Comparison of ENCODE assay signal across 8 cellular contexts in genomic region chr1:2391385-2392070, GRCh38. TPM values are rescaled to one million over a fixed set of nuclear protein-coding genes. Genes with fewer than 3 reads are reported as not detected.
A peak's percentile ranks its signal among the peaks of the same experiment; 100 is the strongest.
DNase-seq lines count a peak whose midpoint lies in the region; ATAC-seq and TF ChIP-seq lines count a peak whose summit lies in the region.

TSS of gene MORN1 (minus strand) at chr1:2391554. CDS start at chr1:2391533, 21 bp downstream.
TSS of gene RER1 (plus strand) at chr1:2391841. CDS start at chr1:2395791, 3,950 bp downstream.

- H3K36me3 Mint-ChIP-seq in IgD-negative memory B cell, result no peaks in the 10 kb centered on the region

- peak within 1 kb of the TSS; percentile 88 to 98 (median 94) for H3K4me3 Mint-ChIP-seq in IgD-negative memory B cell

- H3K4me1 Mint-ChIP-seq in IgD-negative memory B cell, result peaks cover 13 to 24% (median 24%) of the 10 kb centered on the region in 3 donors

- H3K27me3 Mint-ChIP-seq in IgD-negative memory B cell, result no peaks in the 10 kb centered on the region

- ATAC-seq in GM21576 (IDR thresholded peaks at IDR 0.05; ENCODE audit: unreplicated experiment), result peak; percentile 84

- no peak for TF ChIP-seq CTCF in epithelial cell of esophagus (IDR thresholded peaks at IDR 0.05; ENCODE audit: insufficient read depth, low read depth, low read length, missing control alignments)

- no peaks in the 10 kb centered on the region for H3K9me3 Mint-ChIP-seq in IgD-negative memory B cell

- DNase-seq in DMS153 (lab: John Stamatoyannopoulos, UW) (peak; percentile 100), OCI-M1 (lab: John Stamatoyannopoulos, UW) (peak; percentile 99), activated T-cell treated with anti-CD3 and anti-CD28 coated beads for 48 hours (ENCODE audit: low read depth) (peak; percentile 99), epithelial cell of esophagus (ENCODE audit: low read depth) (peak; percentile 99), middle frontal gyrus (ENCODE audit: extremely low spot score, low spot score) (peak; percentile 100)
- peak; percentile 97 to 98 for DNase-seq in stimulated activated CD8-positive, alpha-beta memory T cell treated with anti-CD3 and anti-CD28 coated beads, Interleukin-2, amount 100 ng/mL, for 1 hour (ENCODE audit: low read depth in 2 of 2)

- peak within 1 kb of the TSS; percentile 78 to 95 (median 94) for H3K27ac Mint-ChIP-seq in IgD-negative memory B cell

- peak within 1 kb of the TSS; percentile 79 for H3K4me3 ChIP-seq in epithelial cell of esophagus (ENCODE audit: low read length)

RNA-seq across cellular contexts. Expression of gene MORN1, which starts in this region (rescaled TPM):
- 6.7 TPM for polyA plus RNA-seq in IgD-negative memory B cell

RNA-seq across cellular contexts. Expression of gene RER1, which starts in this region (rescaled TPM):
- polyA plus RNA-seq in IgD-negative memory B cell, result 141 TPM

Comparison
In these comparisons a context has a peak if more than half of its experiments do, and no peak if none do; other contexts are left out.
1. Peak in every context shown above with its lines: DNase-seq, ATAC-seq and H3K4me3 ChIP-seq.